In genomic region chr3:126679318-126679751, GRCh38 we compare ENCODE assay signal across 8 cellular contexts. TPM values are rescaled to one million over a fixed set of nuclear protein-coding genes. Genes with fewer than 3 reads are reported as not detected.
DNase-seq lines count a peak whose midpoint lies in the region; ATAC-seq and TF ChIP-seq lines count a peak whose summit lies in the region.

No MANE protein-coding gene starts in this region.

- peak; percentile 37 for DNase-seq in AG09319 (ENCODE audit: extremely low read depth, low read depth)
- peak; percentile 59 for DNase-seq in H4 (ENCODE audit: low spot score)
- DNase-seq in NCI-H2171 (lab: John Stamatoyannopoulos, UW): peak; percentile 53
- DNase-seq in brain pericyte (ENCODE audit: low read depth, low spot score): peak; percentile 24
- DNase-seq in iPS-NIHi7 (ENCODE audit: extremely low spot score): peak; percentile 92
- DNase-seq in stimulated activated CD4-positive, alpha-beta T cell treated with anti-CD3 and anti-CD28 coated beads, Interleukin-12 subunit alpha, Interleukin-12 subunit beta, amount 100 ng/mL, for 48 hours (ENCODE audit: low read depth in 2 of 3, low spot score in 1 of 3): peak; percentile 65 to 77 (median 73)

- no peak overlapping the region for H3K4me3 ChIP-seq in WI38 (ENCODE audit: low read depth, low read length)

- TF ChIP-seq CTCF in AG09319 (IDR thresholded peaks at IDR 0.05; ENCODE audit: low read depth, low read length) (peak; percentile 89), WI38 (IDR thresholded peaks at IDR 0.05; ENCODE audit: low read depth, low read length) (peak; percentile 91)

- no peak for ATAC-seq in HG02973 (IDR thresholded peaks at IDR 0.05; ENCODE audit: unreplicated experiment)

RNA-seq across cellular contexts. Expression of gene TXNRD3, which starts 24.4 kb away (rescaled TPM):
- 11.6 and 14.4 TPM in 2 replicates for total RNA-seq in H4 (2014; rRNA removed; shearing (Covaris generic))

RNA-seq across cellular contexts. Expression of gene CHCHD6, which starts 24.7 kb away (rescaled TPM):
- total RNA-seq in H4 (2014; rRNA removed; shearing (Covaris generic)): 12.5 and 16.5 TPM in 2 replicates

Comparison
In these comparisons a context has a peak if more than half of its experiments do, and no peak if none do; other contexts are left out.
1. DNase-seq: peak in every context shown above with its lines; median percentile 92 in iPS-NIHi7; 73 in stimulated activated CD4-positive, alpha-beta T cell treated with anti-CD3 and anti-CD28 coated beads, Interleukin-12 subunit alpha, Interleukin-12 subunit beta, amount 100 ng/mL, for 48 hours; 59 in H4; 53 in NCI-H2171; 37 in AG09319; 24 in brain pericyte.